21 cellular contexts compared by ENCODE assay signal in the genomic region with DNA sequence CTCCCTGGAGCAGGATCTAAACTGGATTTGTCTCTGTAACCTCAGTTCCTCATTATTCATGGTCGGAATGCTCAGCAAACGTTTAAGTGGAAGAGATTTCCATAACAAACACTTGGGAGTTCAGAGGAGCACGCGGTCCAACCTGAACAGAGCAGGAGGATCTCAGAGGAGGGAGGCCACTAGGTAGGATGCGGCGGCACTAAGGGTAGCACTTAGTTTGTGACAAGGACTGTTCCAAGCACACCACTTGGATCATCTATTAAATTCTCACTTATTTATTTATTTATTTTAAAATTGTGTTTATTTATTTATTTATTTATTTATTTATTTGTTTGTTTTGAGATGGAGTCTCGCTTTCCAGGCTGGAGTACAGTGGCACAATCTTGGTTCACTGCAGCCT. TPM values are rescaled to one million over a fixed set of nuclear protein-coding genes. Genes with fewer than 3 reads are reported as not detected.
DNase-seq lines count a peak whose midpoint lies in the region; ATAC-seq and TF ChIP-seq lines count a peak whose summit lies in the region.
"Had no signal": no experiment of that assay in that cellular context is flagged by ENCODE, and none has a peak within 500 bp of the region (broad histone marks: within the 10 kb centered on the region; RNA-seq: fewer than 3 reads in every experiment).

No MANE protein-coding gene starts in this region.

- H3K4me3 ChIP-seq in adipocyte (ENCODE audit: low read length) (no peak overlapping the region), iPS-20b (ENCODE audit: low read length) (no peak overlapping the region), vagina (no peak overlapping the region)
- H3K4me3 ChIP-seq: heart left ventricle, prostate gland had no signal

- H3K9ac ChIP-seq in adipocyte (ENCODE audit: low read length) = peak overlapping the region; percentile 0
- 0 out of 2 replicates have a peak overlapping the region, but pooled peaks have one; percentile 22 for H3K9ac ChIP-seq in iPS-20b (ENCODE audit: low read depth, low read length)

- intact Hi-C loops in vagina (cut with DNase I) = no loop called here

- no peak for ATAC-seq in HG02678 (IDR thresholded peaks at IDR 0.05; ENCODE audit: unreplicated experiment)
- ATAC-seq in HG02970 (IDR thresholded peaks at IDR 0.05; ENCODE audit: low FRiP score, unreplicated experiment) = no peak

- TF ChIP-seq CTCF in vagina (IDR thresholded peaks at IDR 0.05) = no peak

- DNase-seq in NCI-H82 treated with DMSO at 0.1 percent for 48 hours (lab: John Stamatoyannopoulos, UW; ENCODE audit: unreplicated experiment) (peak; percentile 48), NCI-H82 (lab: John Stamatoyannopoulos, UW) (no peak), adipocyte (ENCODE audit: low read depth) (no peak), vagina (ENCODE audit: extremely low spot score in 2 of 2) (no peak), middle frontal gyrus (ENCODE audit: extremely low spot score, low spot score) (no peak)
- DNase-seq: activated CD4-positive, CD25-positive, alpha-beta regulatory T cell treated with anti-CD3 and anti-CD28 coated beads, Interleukin-2, amount 50 U/mL, for 72 hours; KG1; NCI-H187; NCI-H2227 treated with DMSO at 0.1 percent for 48 hours; stimulated activated CD4-positive, alpha-beta T cell treated with anti-CD3 and anti-CD28 coated beads, Interleukin-4, amount 100 ng/mL, for 1 hour; T1000 had no signal

- H3K27me3 ChIP-seq in adipocyte (replicated peaks; ENCODE audit: control insufficient read depth, insufficient read depth, low read length) = no peaks in the 10 kb centered on the region
- H3K27me3 ChIP-seq in iPS-20b (ENCODE audit: insufficient read depth, low read length) = no peaks in the 10 kb centered on the region
- H3K27me3 ChIP-seq in vagina = no peaks in the 10 kb centered on the region
- H3K27me3 ChIP-seq: heart left ventricle had no signal

- no peak for TF ChIP-seq POLR2A in vagina (IDR thresholded peaks at IDR 0.05)

- H3K4me1 ChIP-seq in adipocyte (ENCODE audit: control insufficient read depth, insufficient read depth, low read length) (peaks cover 50% of the 10 kb centered on the region), iPS-20b (ENCODE audit: insufficient read depth, low read length) (peaks cover 6% of the 10 kb centered on the region; the same call in 1 of the 2 replicates), vagina (peaks cover 52% of the 10 kb centered on the region)
- H3K4me1 ChIP-seq: prostate gland had no signal

- H3K27ac ChIP-seq in iPS-20b (ENCODE audit: low read length) (no peak overlapping the region), vagina (peak overlapping the region; percentile 83)
- H3K27ac ChIP-seq: C4-2B, RWPE1 had no signal

- H3K9me3 ChIP-seq in adipocyte (ENCODE audit: control insufficient read depth, low read length) (no peaks in the 10 kb centered on the region), iPS-20b (ENCODE audit: insufficient read depth, low read depth, low read length) (no peaks in the 10 kb centered on the region), vagina (no peaks in the 10 kb centered on the region)
- H3K9me3 ChIP-seq: heart left ventricle, prostate gland had no signal

- H3K36me3 ChIP-seq in adipocyte (ENCODE audit: control insufficient read depth, insufficient read depth, low read length, severe bottlenecking) (no peaks in the 10 kb centered on the region), iPS-20b (ENCODE audit: insufficient read depth, low read depth, low read length) (no peaks in the 10 kb centered on the region), vagina (no peaks in the 10 kb centered on the region)
- H3K36me3 ChIP-seq: heart left ventricle, prostate gland had no signal

RNA-seq across cellular contexts. Expression of a gene that starts 13.3 kb away (rescaled TPM):
- total RNA-seq in vagina = 134 TPM
- total RNA-seq: activated CD8-positive, alpha-beta memory T cell treated with anti-CD3 and anti-CD28 coated beads for 36 hours; activated T-helper 1 cell treated with anti-CD3 and anti-CD28 coated beads, Interleukin-12 subunit alpha, Interleukin-12 subunit beta, Interleukin-2, Interleukin-4 antibody, amounts not matched to agents 30 ng/mL and 10 ng/mL and 1 ng/mL, durations not matched to agents 14 hours and 24 hours and 36 hours; HT-29 had no signal

RNA-seq across cellular contexts. Expression of a gene that starts 43.8 kb away (rescaled TPM):
- 1.5 TPM for total RNA-seq in vagina
- total RNA-seq: HT-29 had no signal

RNA-seq across cellular contexts. Expression of a gene that starts 50.4 kb away (rescaled TPM):
- 25.3 TPM for total RNA-seq in vagina
- total RNA-seq: HT-29 had no signal
